Comparison of ENCODE assay signal across 2 cellular contexts in genomic region chr11:76944225-76944624, GRCh38.
A peak's percentile ranks its signal among the peaks of the same experiment; 100 is the strongest.
TF ChIP-seq lines count a peak whose summit lies in the region.

No MANE protein-coding gene starts in this region.

TF ChIP-seq in HEK293, 187 proteins besides CTCF, POLR2A, EP300 and RAD21 (continued from another document):
- no peak for TF ChIP-seq BCL6B (tag by site-specific recombination; IDR thresholded peaks at IDR 0.05)

TF ChIP-seq in WTC11, 78 proteins besides CTCF, POLR2A, EP300 and RAD21 (continued from another document):
- TF ChIP-seq ZSCAN18 (CRISPR knock-in tag; IDR thresholded peaks at IDR 0.05) (no peak), ZNF317 (CRISPR knock-in tag; IDR thresholded peaks at IDR 0.05; ENCODE audit: borderline replicate concordance, low read depth) (peak; percentile 53; the same call in 1 of the 2 replicates), ETV6 (CRISPR knock-in tag; IDR thresholded peaks at IDR 0.05) (no peak)
